In the genomic region with DNA sequence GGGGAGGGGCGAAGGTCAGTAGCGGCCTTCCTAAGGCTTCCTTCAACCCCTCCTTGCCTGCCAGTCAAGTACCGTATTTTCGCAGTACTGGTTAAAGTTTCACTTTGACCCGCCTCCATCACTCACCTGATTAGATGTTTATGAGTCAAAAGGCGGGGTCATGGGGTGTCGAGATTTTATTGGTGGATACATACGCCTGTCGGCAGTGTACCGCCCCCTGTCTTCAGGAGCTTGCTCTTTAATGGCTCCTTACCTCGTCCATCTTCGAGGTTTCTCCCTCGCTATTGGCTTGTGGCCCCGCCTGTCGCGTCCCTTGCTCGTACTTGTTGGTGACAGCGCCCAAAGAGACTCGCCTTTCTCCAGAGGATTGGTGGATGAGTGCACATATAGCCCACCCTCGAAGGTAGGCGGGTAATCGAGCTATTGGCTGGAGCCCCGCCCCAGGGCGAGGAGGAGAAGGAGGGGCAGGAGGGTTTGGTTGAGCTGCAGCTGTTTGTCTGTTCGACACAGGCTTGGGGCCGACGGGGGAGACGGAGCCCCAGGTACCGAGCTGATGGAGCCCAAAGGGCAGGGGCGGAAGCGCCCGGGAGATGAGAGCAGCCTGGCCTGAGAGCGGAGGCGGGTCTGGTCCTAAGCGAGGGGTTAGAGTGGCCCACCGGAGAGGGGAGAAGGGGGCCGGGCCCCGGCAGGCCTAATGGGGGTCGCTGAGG, we compare ENCODE assay signal across 1 cellular context.
TF ChIP-seq lines count a peak whose summit lies in the region.

A gene with protein sequence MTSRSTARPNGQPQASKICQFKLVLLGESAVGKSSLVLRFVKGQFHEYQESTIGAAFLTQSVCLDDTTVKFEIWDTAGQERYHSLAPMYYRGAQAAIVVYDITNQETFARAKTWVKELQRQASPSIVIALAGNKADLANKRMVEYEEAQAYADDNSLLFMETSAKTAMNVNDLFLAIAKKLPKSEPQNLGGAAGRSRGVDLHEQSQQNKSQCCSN (plus strand): TSS at position 481 of the 710 bp plus-strand sequence. CDS start 12,883 bp downstream, outside the sequence.

TF ChIP-seq in HepG2, 621 proteins besides CTCF, POLR2A, EP300 and RAD21 (continued from another document and continues in another):
- TF ChIP-seq, protein P1, sequence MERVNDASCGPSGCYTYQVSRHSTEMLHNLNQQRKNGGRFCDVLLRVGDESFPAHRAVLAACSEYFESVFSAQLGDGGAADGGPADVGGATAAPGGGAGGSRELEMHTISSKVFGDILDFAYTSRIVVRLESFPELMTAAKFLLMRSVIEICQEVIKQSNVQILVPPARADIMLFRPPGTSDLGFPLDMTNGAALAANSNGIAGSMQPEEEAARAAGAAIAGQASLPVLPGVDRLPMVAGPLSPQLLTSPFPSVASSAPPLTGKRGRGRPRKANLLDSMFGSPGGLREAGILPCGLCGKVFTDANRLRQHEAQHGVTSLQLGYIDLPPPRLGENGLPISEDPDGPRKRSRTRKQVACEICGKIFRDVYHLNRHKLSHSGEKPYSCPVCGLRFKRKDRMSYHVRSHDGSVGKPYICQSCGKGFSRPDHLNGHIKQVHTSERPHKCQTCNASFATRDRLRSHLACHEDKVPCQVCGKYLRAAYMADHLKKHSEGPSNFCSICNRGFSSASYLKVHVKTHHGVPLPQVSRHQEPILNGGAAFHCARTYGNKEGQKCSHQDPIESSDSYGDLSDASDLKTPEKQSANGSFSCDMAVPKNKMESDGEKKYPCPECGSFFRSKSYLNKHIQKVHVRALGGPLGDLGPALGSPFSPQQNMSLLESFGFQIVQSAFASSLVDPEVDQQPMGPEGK (CRISPR knock-in tag; IDR thresholded peaks at IDR 0.05) = peak; percentile 62
- no peak; the same call in 1 of the 2 replicates for TF ChIP-seq KDM5A (IDR thresholded peaks at IDR 0.05; ENCODE audit: borderline replicate concordance, low read length)
- TF ChIP-seq SMARCC2 (IDR thresholded peaks at IDR 0.05) = no peak
- TF ChIP-seq ELF1 (CRISPR knock-in tag; IDR thresholded peaks at IDR 0.05) = peak; percentile 67
- TF ChIP-seq ZNF749 (CRISPR knock-in tag; IDR thresholded peaks at IDR 0.05; ENCODE audit: borderline replicate concordance) = no peak; the same call in 1 of the 2 replicates
- TF ChIP-seq SRSF4 (IDR thresholded peaks at IDR 0.05; ENCODE audit: low read depth, low read length, poor library complexity, severe bottlenecking) = no peak
- TF ChIP-seq YEATS4 (CRISPR knock-in tag; IDR thresholded peaks at IDR 0.05; ENCODE audit: borderline replicate concordance) = peak; percentile 85
- no peak for TF ChIP-seq BHLHE40 (IDR thresholded peaks at IDR 0.05; ENCODE audit: low read length)
- TF ChIP-seq SP5 (CRISPR knock-in tag; IDR thresholded peaks at IDR 0.05; ENCODE audit: borderline replicate concordance, low read depth) = peak; percentile 70; the same call in 1 of the 2 replicates
- peak; percentile 89; the same call in 1 of the 2 replicates for TF ChIP-seq TARDBP (CRISPR knock-in tag; IDR thresholded peaks at IDR 0.05)
- no peak for TF ChIP-seq SKI (IDR thresholded peaks at IDR 0.05; ENCODE audit: partially characterized antibody)
- TF ChIP-seq, protein P2, sequence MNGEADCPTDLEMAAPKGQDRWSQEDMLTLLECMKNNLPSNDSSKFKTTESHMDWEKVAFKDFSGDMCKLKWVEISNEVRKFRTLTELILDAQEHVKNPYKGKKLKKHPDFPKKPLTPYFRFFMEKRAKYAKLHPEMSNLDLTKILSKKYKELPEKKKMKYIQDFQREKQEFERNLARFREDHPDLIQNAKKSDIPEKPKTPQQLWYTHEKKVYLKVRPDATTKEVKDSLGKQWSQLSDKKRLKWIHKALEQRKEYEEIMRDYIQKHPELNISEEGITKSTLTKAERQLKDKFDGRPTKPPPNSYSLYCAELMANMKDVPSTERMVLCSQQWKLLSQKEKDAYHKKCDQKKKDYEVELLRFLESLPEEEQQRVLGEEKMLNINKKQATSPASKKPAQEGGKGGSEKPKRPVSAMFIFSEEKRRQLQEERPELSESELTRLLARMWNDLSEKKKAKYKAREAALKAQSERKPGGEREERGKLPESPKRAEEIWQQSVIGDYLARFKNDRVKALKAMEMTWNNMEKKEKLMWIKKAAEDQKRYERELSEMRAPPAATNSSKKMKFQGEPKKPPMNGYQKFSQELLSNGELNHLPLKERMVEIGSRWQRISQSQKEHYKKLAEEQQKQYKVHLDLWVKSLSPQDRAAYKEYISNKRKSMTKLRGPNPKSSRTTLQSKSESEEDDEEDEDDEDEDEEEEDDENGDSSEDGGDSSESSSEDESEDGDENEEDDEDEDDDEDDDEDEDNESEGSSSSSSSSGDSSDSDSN (CRISPR knock-in tag; IDR thresholded peaks at IDR 0.05) = peak; percentile 94
- TF ChIP-seq KLF16 (CRISPR knock-in tag; IDR thresholded peaks at IDR 0.05) = peak in 1 of 2 experiments; percentile 88; a peak in 2 of 4 replicates
- TF ChIP-seq ZNF225 (CRISPR knock-in tag; IDR thresholded peaks at IDR 0.05) = peak; percentile 73; the same call in 1 of the 2 replicates
- TF ChIP-seq, protein P3, sequence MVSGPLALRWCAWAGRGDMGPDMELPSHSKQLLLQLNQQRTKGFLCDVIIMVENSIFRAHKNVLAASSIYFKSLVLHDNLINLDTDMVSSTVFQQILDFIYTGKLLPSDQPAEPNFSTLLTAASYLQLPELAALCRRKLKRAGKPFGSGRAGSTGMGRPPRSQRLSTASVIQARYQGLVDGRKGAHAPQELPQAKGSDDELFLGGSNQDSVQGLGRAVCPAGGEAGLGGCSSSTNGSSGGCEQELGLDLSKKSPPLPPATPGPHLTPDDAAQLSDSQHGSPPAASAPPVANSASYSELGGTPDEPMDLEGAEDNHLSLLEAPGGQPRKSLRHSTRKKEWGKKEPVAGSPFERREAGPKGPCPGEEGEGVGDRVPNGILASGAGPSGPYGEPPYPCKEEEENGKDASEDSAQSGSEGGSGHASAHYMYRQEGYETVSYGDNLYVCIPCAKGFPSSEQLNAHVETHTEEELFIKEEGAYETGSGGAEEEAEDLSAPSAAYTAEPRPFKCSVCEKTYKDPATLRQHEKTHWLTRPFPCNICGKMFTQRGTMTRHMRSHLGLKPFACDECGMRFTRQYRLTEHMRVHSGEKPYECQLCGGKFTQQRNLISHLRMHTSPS (CRISPR knock-in tag; IDR thresholded peaks at IDR 0.05; ENCODE audit: low read depth) = no peak
- 0 out of 2 replicates have a peak, but pooled peaks have one; percentile 15 for TF ChIP-seq ARNTL (CRISPR knock-in tag; IDR thresholded peaks at IDR 0.05)
- TF ChIP-seq HNRNPLL (IDR thresholded peaks at IDR 0.05; ENCODE audit: low read depth, low read length, poor library complexity, severe bottlenecking) = peak; percentile 51
- peak; percentile 82 for TF ChIP-seq AGO1 (IDR thresholded peaks at IDR 0.05; ENCODE audit: low read depth, low read length, poor library complexity, severe bottlenecking)
- peak; percentile 80 for TF ChIP-seq GABPB1 (CRISPR knock-in tag; IDR thresholded peaks at IDR 0.05)
- peak; percentile 100 for TF ChIP-seq SP4 (CRISPR knock-in tag; IDR thresholded peaks at IDR 0.05)
- no peak for TF ChIP-seq ZFYVE20 (CRISPR knock-in tag; IDR thresholded peaks at IDR 0.05; ENCODE audit: borderline replicate concordance, low read depth)
- no peak; the same call in none of the 2 replicates for TF ChIP-seq SALL2 (CRISPR knock-in tag; IDR thresholded peaks at IDR 0.05)
- TF ChIP-seq, protein P4, sequence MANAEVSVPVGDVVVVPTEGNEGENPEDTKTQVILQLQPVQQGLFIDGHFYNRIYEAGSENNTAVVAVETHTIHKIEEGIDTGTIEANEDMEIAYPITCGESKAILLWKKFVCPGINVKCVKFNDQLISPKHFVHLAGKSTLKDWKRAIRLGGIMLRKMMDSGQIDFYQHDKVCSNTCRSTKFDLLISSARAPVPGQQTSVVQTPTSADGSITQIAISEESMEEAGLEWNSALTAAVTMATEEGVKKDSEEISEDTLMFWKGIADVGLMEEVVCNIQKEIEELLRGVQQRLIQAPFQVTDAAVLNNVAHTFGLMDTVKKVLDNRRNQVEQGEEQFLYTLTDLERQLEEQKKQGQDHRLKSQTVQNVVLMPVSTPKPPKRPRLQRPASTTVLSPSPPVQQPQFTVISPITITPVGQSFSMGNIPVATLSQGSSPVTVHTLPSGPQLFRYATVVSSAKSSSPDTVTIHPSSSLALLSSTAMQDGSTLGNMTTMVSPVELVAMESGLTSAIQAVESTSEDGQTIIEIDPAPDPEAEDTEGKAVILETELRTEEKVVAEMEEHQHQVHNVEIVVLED (CRISPR knock-in tag; IDR thresholded peaks at IDR 0.05; ENCODE audit: borderline replicate concordance) = peak; percentile 68; the same call in 1 of the 2 replicates
- peak; percentile 40; the same call in 1 of the 2 replicates for TF ChIP-seq ELF3 (CRISPR knock-in tag; IDR thresholded peaks at IDR 0.05)
- no peak for TF ChIP-seq NCOA1 (CRISPR knock-in tag; IDR thresholded peaks at IDR 0.05)
- TF ChIP-seq, protein P5, sequence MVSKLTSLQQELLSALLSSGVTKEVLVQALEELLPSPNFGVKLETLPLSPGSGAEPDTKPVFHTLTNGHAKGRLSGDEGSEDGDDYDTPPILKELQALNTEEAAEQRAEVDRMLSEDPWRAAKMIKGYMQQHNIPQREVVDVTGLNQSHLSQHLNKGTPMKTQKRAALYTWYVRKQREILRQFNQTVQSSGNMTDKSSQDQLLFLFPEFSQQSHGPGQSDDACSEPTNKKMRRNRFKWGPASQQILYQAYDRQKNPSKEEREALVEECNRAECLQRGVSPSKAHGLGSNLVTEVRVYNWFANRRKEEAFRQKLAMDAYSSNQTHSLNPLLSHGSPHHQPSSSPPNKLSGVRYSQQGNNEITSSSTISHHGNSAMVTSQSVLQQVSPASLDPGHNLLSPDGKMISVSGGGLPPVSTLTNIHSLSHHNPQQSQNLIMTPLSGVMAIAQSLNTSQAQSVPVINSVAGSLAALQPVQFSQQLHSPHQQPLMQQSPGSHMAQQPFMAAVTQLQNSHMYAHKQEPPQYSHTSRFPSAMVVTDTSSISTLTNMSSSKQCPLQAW (CRISPR knock-in tag; IDR thresholded peaks at IDR 0.05) = peak; percentile 91; the same call in 1 of the 2 replicates
- TF ChIP-seq PITX1 (CRISPR knock-in tag; IDR thresholded peaks at IDR 0.05) = peak; percentile 75
- peak; percentile 37; the same call in 1 of the 2 replicates for TF ChIP-seq JUND (CRISPR knock-in tag; IDR thresholded peaks at IDR 0.05)
- no peak for TF ChIP-seq ZNF20 (CRISPR knock-in tag; IDR thresholded peaks at IDR 0.05)
- peak; percentile 39; the same call in 1 of the 2 replicates for TF ChIP-seq NR2F6 (IDR thresholded peaks at IDR 0.05)
- peak; percentile 26; the same call in 1 of the 2 replicates for TF ChIP-seq NR2F6 (CRISPR knock-in tag; IDR thresholded peaks at IDR 0.05)
- 0 out of 2 replicates have a peak, but pooled peaks have one; percentile 51 for TF ChIP-seq ZNF256 (CRISPR knock-in tag; conservative IDR thresholded peaks at IDR 0.05)
- TF ChIP-seq, protein P6, sequence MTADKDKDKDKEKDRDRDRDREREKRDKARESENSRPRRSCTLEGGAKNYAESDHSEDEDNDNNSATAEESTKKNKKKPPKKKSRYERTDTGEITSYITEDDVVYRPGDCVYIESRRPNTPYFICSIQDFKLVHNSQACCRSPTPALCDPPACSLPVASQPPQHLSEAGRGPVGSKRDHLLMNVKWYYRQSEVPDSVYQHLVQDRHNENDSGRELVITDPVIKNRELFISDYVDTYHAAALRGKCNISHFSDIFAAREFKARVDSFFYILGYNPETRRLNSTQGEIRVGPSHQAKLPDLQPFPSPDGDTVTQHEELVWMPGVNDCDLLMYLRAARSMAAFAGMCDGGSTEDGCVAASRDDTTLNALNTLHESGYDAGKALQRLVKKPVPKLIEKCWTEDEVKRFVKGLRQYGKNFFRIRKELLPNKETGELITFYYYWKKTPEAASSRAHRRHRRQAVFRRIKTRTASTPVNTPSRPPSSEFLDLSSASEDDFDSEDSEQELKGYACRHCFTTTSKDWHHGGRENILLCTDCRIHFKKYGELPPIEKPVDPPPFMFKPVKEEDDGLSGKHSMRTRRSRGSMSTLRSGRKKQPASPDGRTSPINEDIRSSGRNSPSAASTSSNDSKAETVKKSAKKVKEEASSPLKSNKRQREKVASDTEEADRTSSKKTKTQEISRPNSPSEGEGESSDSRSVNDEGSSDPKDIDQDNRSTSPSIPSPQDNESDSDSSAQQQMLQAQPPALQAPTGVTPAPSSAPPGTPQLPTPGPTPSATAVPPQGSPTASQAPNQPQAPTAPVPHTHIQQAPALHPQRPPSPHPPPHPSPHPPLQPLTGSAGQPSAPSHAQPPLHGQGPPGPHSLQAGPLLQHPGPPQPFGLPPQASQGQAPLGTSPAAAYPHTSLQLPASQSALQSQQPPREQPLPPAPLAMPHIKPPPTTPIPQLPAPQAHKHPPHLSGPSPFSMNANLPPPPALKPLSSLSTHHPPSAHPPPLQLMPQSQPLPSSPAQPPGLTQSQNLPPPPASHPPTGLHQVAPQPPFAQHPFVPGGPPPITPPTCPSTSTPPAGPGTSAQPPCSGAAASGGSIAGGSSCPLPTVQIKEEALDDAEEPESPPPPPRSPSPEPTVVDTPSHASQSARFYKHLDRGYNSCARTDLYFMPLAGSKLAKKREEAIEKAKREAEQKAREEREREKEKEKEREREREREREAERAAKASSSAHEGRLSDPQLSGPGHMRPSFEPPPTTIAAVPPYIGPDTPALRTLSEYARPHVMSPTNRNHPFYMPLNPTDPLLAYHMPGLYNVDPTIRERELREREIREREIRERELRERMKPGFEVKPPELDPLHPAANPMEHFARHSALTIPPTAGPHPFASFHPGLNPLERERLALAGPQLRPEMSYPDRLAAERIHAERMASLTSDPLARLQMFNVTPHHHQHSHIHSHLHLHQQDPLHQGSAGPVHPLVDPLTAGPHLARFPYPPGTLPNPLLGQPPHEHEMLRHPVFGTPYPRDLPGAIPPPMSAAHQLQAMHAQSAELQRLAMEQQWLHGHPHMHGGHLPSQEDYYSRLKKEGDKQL (CRISPR knock-in tag; IDR thresholded peaks at IDR 0.05; ENCODE audit: low read depth) = no peak
- no peak for TF ChIP-seq MBD4 (IDR thresholded peaks at IDR 0.05; ENCODE audit: borderline replicate concordance, low read length)
- no peak for TF ChIP-seq HMG20B (CRISPR knock-in tag; conservative IDR thresholded peaks at IDR 0.05)
- TF ChIP-seq KLF15 (CRISPR knock-in tag; IDR thresholded peaks at IDR 0.05; ENCODE audit: borderline replicate concordance) = 0 out of 2 replicates have a peak, but pooled peaks have one; percentile 65
- TF ChIP-seq NBN (conservative IDR thresholded peaks at IDR 0.05) = no peak
- TF ChIP-seq, protein P7, sequence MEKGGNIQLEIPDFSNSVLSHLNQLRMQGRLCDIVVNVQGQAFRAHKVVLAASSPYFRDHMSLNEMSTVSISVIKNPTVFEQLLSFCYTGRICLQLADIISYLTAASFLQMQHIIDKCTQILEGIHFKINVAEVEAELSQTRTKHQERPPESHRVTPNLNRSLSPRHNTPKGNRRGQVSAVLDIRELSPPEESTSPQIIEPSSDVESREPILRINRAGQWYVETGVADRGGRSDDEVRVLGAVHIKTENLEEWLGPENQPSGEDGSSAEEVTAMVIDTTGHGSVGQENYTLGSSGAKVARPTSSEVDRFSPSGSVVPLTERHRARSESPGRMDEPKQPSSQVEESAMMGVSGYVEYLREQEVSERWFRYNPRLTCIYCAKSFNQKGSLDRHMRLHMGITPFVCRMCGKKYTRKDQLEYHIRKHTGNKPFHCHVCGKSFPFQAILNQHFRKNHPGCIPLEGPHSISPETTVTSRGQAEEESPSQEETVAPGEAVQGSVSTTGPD (CRISPR knock-in tag; IDR thresholded peaks at IDR 0.05) = no peak
